In genomic region chr4:128831526-128832252, GRCh38 we compare ENCODE assay signal across 9 cellular contexts. TPM values are rescaled to one million over a fixed set of nuclear protein-coding genes. Genes with fewer than 3 reads are reported as not detected.
DNase-seq lines count a peak whose midpoint lies in the region; ATAC-seq, FAIRE-seq and TF ChIP-seq lines count a peak whose summit lies in the region.
"Had no signal": no experiment of that assay in that cellular context is flagged by ENCODE, and none has a peak within 500 bp of the region (broad histone marks: within the 10 kb centered on the region; RNA-seq: fewer than 3 reads in every experiment).

No MANE protein-coding gene starts in this region.

- in situ Hi-C loops in GM12878 (cut with MboI): no loop called here

- H3K4me1 ChIP-seq in GM12878 (ENCODE audit: control insufficient read depth, insufficient read depth, low read length) (peaks cover 36% of the 10 kb centered on the region), neutrophil (ENCODE audit: control insufficient read depth in 1 of 2, insufficient read depth in 1 of 2, low read depth in 1 of 2, low read length in 1 of 2) (peaks cover 16 to 21% of the 10 kb centered on the region in 2 experiments)

- no peak overlapping the region for H3K4me3 Mint-ChIP-seq in activated CD4-positive, alpha-beta T cell treated with anti-CD3 and anti-CD28 coated beads, Interleukin-2, amount 10 ng/mL, durations not matched to agents 7 days and 5 days
- no peak overlapping the region for H3K4me3 Mint-ChIP-seq in activated CD4-positive, alpha-beta T cell treated with anti-CD3 and anti-CD28 coated beads, Interleukin-2, amount 10 ng/mL, durations not matched to agents 24 days and 14 days

- no peak for FAIRE-seq in GM12878 (lab: Jason Lieb, UNC)

- H3K9me3 Mint-ChIP-seq in activated CD4-positive, alpha-beta T cell treated with anti-CD3 and anti-CD28 coated beads, Interleukin-2, amount 10 ng/mL, durations not matched to agents 7 days and 5 days: peaks cover 4% of the 10 kb centered on the region
- no peaks in the 10 kb centered on the region for H3K9me3 Mint-ChIP-seq in activated CD4-positive, alpha-beta T cell treated with anti-CD3 and anti-CD28 coated beads, Interleukin-2, amount 10 ng/mL, durations not matched to agents 24 days and 14 days

- no peak for TF ChIP-seq RAD21 in GM12878 (IDR thresholded peaks at IDR 0.05; ENCODE audit: insufficient read depth, low read depth, low read length)

- TF ChIP-seq EP300 in GM12878 (IDR thresholded peaks at IDR 0.05; ENCODE audit: borderline replicate concordance in 1 of 2, control insufficient read depth in 1 of 2, low read depth in 2 of 2, low read length in 2 of 2): 0 out of 4 replicates have a peak, but pooled peaks of 1 of the 2 experiments have one; percentile 20

- H3K27ac ChIP-seq in GM12878 (ENCODE audit: control insufficient read depth, insufficient read depth) (peak overlapping the region; percentile 70), neutrophil (peak overlapping the region; percentile 65)
- H3K27ac ChIP-seq: BLaER1 had no signal

- H3K79me2 ChIP-seq in GM12878 (ENCODE audit: control insufficient read depth, insufficient read depth, low read length): peaks cover 84% of the 10 kb centered on the region

- RAD21 ChIA-PET in GM12878 (lab: Charles Lee; ENCODE audit: unreplicated experiment): interaction anchor here (0.7 to 6.3 kb wide), 19 partner anchors 8 to 315 kb away, joined by 3 to 111 read pairs (median 4); partner anchors contain the start of genes C4orf33, JADE1 and SCLT1

- CTCF ChIA-PET in activated CD4-positive, alpha-beta T cell treated with anti-CD3 and anti-CD28 coated beads, Interleukin-2, amount 10 ng/mL, durations not matched to agents 7 days and 5 days (lab: Charles Lee): interaction anchor here (0.6 to 1.0 kb wide), 3 partner anchors 10 to 497 kb away, joined by 3 to 4 read pairs (median 3); no protein-coding TSS in a partner anchor
- CTCF ChIA-PET in GM12878 (lab: Yijun Ruan, JAX): interaction anchor here (0.8 to 4.8 kb wide), 8 partner anchors 13 to 257 kb away, joined by 3 to 37 read pairs (median 6); partner anchors contain the start of gene JADE1

- peaks cover 33% of the 10 kb centered on the region for H3K4me1 Mint-ChIP-seq in activated CD4-positive, alpha-beta T cell treated with anti-CD3 and anti-CD28 coated beads, Interleukin-2, amount 10 ng/mL, durations not matched to agents 7 days and 5 days
- H3K4me1 Mint-ChIP-seq in activated CD4-positive, alpha-beta T cell treated with anti-CD3 and anti-CD28 coated beads, Interleukin-2, amount 10 ng/mL, durations not matched to agents 24 days and 14 days: peaks cover 26% of the 10 kb centered on the region

- WGBS in GM12878 (ENCODE audit: insufficient coverage, insufficient replicate concordance, low lambda C conversion rate, missing lambda C conversion rate): 86% methylated on average over 9 of the region's 9 CpGs

- no peak overlapping the region for H3K4me3 ChIP-seq in GM12878
- no peak overlapping the region for H3K4me3 ChIP-seq in neutrophil (ENCODE audit: low read depth in 1 of 2, low read length in 1 of 2)
- H3K4me3 ChIP-seq: BLaER1 had no signal

- H3K36me3 Mint-ChIP-seq in activated CD4-positive, alpha-beta T cell treated with anti-CD3 and anti-CD28 coated beads, Interleukin-2, amount 10 ng/mL, durations not matched to agents 7 days and 5 days (ENCODE audit: low read depth): peaks cover 32% of the 10 kb centered on the region
- peaks cover 36% of the 10 kb centered on the region for H3K36me3 Mint-ChIP-seq in activated CD4-positive, alpha-beta T cell treated with anti-CD3 and anti-CD28 coated beads, Interleukin-2, amount 10 ng/mL, durations not matched to agents 24 days and 14 days (ENCODE audit: low read depth)

- no peak for TF ChIP-seq CTCF in GM12878 (IDR thresholded peaks at IDR 0.05 in 2 of 3, conservative IDR thresholded peaks at IDR 0.05 in 1 of 3; ENCODE audit: control insufficient read depth in 2 of 3, extremely low read depth in 1 of 3, insufficient read depth in 1 of 3, low read depth in 3 of 3, low read length in 3 of 3)
- no peak for TF ChIP-seq CTCF in neutrophil (IDR thresholded peaks at IDR 0.05)

- no TSS peak for BruUV-seq in GM12878 (replicated peaks; lab: Mats Ljungman, UMichigan)

- no peak overlapping the region for H2AFZ ChIP-seq in GM12878 (ENCODE audit: control insufficient read depth, low read depth, low read length)

- no peaks in the 10 kb centered on the region for H4K20me1 ChIP-seq in GM12878 (ENCODE audit: control insufficient read depth, insufficient read depth)

- H3K27me3 Mint-ChIP-seq in activated CD4-positive, alpha-beta T cell treated with anti-CD3 and anti-CD28 coated beads, Interleukin-2, amount 10 ng/mL, durations not matched to agents 7 days and 5 days: no peaks in the 10 kb centered on the region
- no peaks in the 10 kb centered on the region for H3K27me3 Mint-ChIP-seq in activated CD4-positive, alpha-beta T cell treated with anti-CD3 and anti-CD28 coated beads, Interleukin-2, amount 10 ng/mL, durations not matched to agents 24 days and 14 days

- intact Hi-C loops in activated CD4-positive, alpha-beta T cell treated with anti-CD3 and anti-CD28 coated beads, Interleukin-2, amount 10 ng/mL, durations not matched to agents 24 days and 14 days (cut with micrococcal nuclease): no loop called here
- intact Hi-C loops in GM12878 (cut with micrococcal nuclease; ENCODE audit: unreplicated experiment): no loop called here

- H3K27ac Mint-ChIP-seq in activated CD4-positive, alpha-beta T cell treated with anti-CD3 and anti-CD28 coated beads, Interleukin-2, amount 10 ng/mL, durations not matched to agents 7 days and 5 days: peak overlapping the region; percentile 0
- no peak overlapping the region for H3K27ac Mint-ChIP-seq in activated CD4-positive, alpha-beta T cell treated with anti-CD3 and anti-CD28 coated beads, Interleukin-2, amount 10 ng/mL, durations not matched to agents 24 days and 14 days

- H3K4me2 ChIP-seq in GM12878 (ENCODE audit: control insufficient read depth, insufficient read depth): peak overlapping the region; percentile 56

- DNase-seq in activated CD4-positive, alpha-beta T cell treated with anti-CD3 and anti-CD28 coated beads, Interleukin-2, amount 10 ng/mL, durations not matched to agents 7 days and 5 days: no peak
- no peak for DNase-seq in activated CD4-positive, alpha-beta T cell treated with anti-CD3 and anti-CD28 coated beads, Interleukin-2, amount 10 ng/mL, durations not matched to agents 24 days and 14 days
- DNase-seq in GM12878 (ENCODE audit: low read depth, low spot score) (no peak), A172 (ENCODE audit: low spot score) (no peak), SK-N-DZ (ENCODE audit: low spot score) (no peak), NCI-H446 (lab: John Stamatoyannopoulos, UW) (no peak)

- H3K9me3 ChIP-seq in GM12878 (replicated peaks; ENCODE audit: control insufficient read depth, insufficient read depth, low read length) (no peaks in the 10 kb centered on the region), neutrophil (no peaks in the 10 kb centered on the region)

- SMC1A ChIA-PET in GM12878 (lab: Charles Lee; ENCODE audit: uncharacterized antibody, unreplicated experiment): interaction anchor here (0.7 to 3.5 kb wide), 22 partner anchors 8 to 314 kb away, joined by 3 to 42 read pairs (median 4); no protein-coding TSS in a partner anchor

- no peaks in the 10 kb centered on the region for H3K27me3 ChIP-seq in GM12878 (replicated peaks in 1 of 2; ENCODE audit: control insufficient read depth in 2 of 2, insufficient read depth in 2 of 2, low read length in 1 of 2)
- no peaks in the 10 kb centered on the region for H3K27me3 ChIP-seq in neutrophil
- H3K27me3 ChIP-seq: BLaER1 had no signal

- H3K36me3 ChIP-seq in GM12878 (ENCODE audit: control insufficient read depth in 2 of 2, insufficient read depth in 2 of 2, low read length in 1 of 2) (peaks cover 8 to 32% of the 10 kb centered on the region in 2 experiments), neutrophil (peaks cover 8% of the 10 kb centered on the region)

- POLR2A ChIA-PET in activated CD4-positive, alpha-beta T cell treated with anti-CD3 and anti-CD28 coated beads, Interleukin-2, amount 10 ng/mL, durations not matched to agents 7 days and 5 days (lab: Charles Lee): no interaction called here
- POLR2A ChIA-PET in GM12878 (lab: Charles Lee): interaction anchor here (0.6 to 2.0 kb wide), 8 partner anchors 7 to 261 kb away, joined by 3 to 17 read pairs (median 4); partner anchors contain the start of gene SCLT1

- H3K9ac ChIP-seq in GM12878 (ENCODE audit: control insufficient read depth, insufficient read depth, low read length): peak overlapping the region; percentile 49; the same call in 1 of the 2 replicates
- H3K9ac ChIP-seq: BLaER1 had no signal

- ATAC-seq in HG03460 (IDR thresholded peaks at IDR 0.05; ENCODE audit: unreplicated experiment) (peak; percentile 43), GM12878 (peak; percentile 82)

- TF ChIP-seq POLR2A in GM12878 (IDR thresholded peaks at IDR 0.05; ENCODE audit: low read depth, low read length): no peak

TF ChIP-seq in GM12878, 131 proteins besides CTCF, POLR2A, EP300 and RAD21 (continues in another document):
- no peak for TF ChIP-seq ASH2L (IDR thresholded peaks at IDR 0.05; ENCODE audit: borderline replicate concordance, low read depth)

RNA-seq across cellular contexts. Expression of gene JADE1, which starts 22.2 kb away (rescaled TPM):
- 10 to 100 TPM; 33.2 to 39.4 TPM for total RNA-seq in activated CD4-positive, alpha-beta T cell treated with anti-CD3 and anti-CD28 coated beads, Interleukin-2, amount 10 ng/mL, durations not matched to agents 7 days and 5 days
- 42.6 and 47.0 TPM in 2 replicates for total RNA-seq in activated CD4-positive, alpha-beta T cell treated with anti-CD3 and anti-CD28 coated beads, Interleukin-2, amount 10 ng/mL, durations not matched to agents 24 days and 14 days
- total RNA-seq in GM12878 (2013; cell fraction: nucleolus; rRNA removed): 38.3 and 39.7 TPM in 2 replicates
- total RNA-seq in GM12878 (2014; rRNA removed) (16.5 TPM in 2 replicates), GM12878 (2014; rRNA removed; fragmentation: Illumina TruSeq; extraction: Trizol) (17.2 and 17.8 TPM in 2 replicates), GM12878 (2021) (22.4 and 27.2 TPM in 2 replicates)
- 9.6 TPM for polyA plus RNA-seq in GM12878 (2011; ENCODE audit: low read depth)
- polyA plus RNA-seq in GM12878 (2011; rRNA removed) (15.0 and 15.2 TPM in 2 replicates), GM12878 (2014; fragmentation: Illumina TruSeq; extraction: Trizol) (14.4 and 17.9 TPM in 2 replicates), GM12878 (2014; fragmentation: Nextera tagmentation; extraction: Ambion mirVana) (1 to 10 TPM; 5.9 to 6.3 TPM), GM12878 (2014; rRNA removed) (11.8 and 13.6 TPM in 2 replicates), GM12878 (2016; fragmentation: Nextera tagmentation; extraction: Ambion mirVana) (10 to 100 TPM; 18.6 to 19.4 TPM)
- 11.4 and 12.2 TPM in 2 replicates for polyA plus RNA-seq in GM12878 (2011; cell fraction: cytosol; rRNA removed)
- 20.8 and 25.7 TPM in 2 replicates for polyA plus RNA-seq in GM12878 (2011; cell fraction: nucleus; rRNA removed)
- polyA plus RNA-seq in GM12878 (2012): 12.5 and 13.0 TPM in 2 replicates
- polyA minus RNA-seq in GM12878 (2011; rRNA and poly(A)+ RNA removed): 25.3 and 25.9 TPM in 2 replicates
- polyA minus RNA-seq in GM12878 (2011; cell fraction: cytosol; rRNA and poly(A)+ RNA removed): 9.2 and 10.0 TPM in 2 replicates
- polyA minus RNA-seq in GM12878 (2011; cell fraction: nucleus; rRNA and poly(A)+ RNA removed): 11.4 and 23.8 TPM in 2 replicates
- total RNA-seq in A172 (2014; rRNA removed; shearing (Covaris generic)): 16.3 and 17.7 TPM in 2 replicates
- polyA plus RNA-seq in SK-N-DZ (2014; cell fraction: cytosol; rRNA removed): 19.5 and 23.8 TPM in 2 replicates
- 15.8 and 19.6 TPM in 2 replicates for polyA plus RNA-seq in SK-N-DZ (2014; cell fraction: nucleus; rRNA removed)
